Comparison of ENCODE assay signal across 1 cellular context in genomic region chr7:100407285-100408180, GRCh38.
A peak's percentile ranks its signal among the peaks of the same experiment; 100 is the strongest.
TF ChIP-seq lines count a peak whose summit lies in the region.

No MANE protein-coding gene starts in this region.

TF ChIP-seq in GM12878, 131 proteins besides CTCF, POLR2A, EP300 and RAD21 (continues in another document):
- 0 out of 4 replicates have a peak, but pooled peaks of 1 of the 2 experiments have one; percentile 33 for TF ChIP-seq BHLHE40 (IDR thresholded peaks at IDR 0.05; ENCODE audit: borderline replicate concordance in 1 of 2, low read depth in 2 of 2, low read length in 1 of 2)
- TF ChIP-seq TCF3 (IDR thresholded peaks at IDR 0.05; ENCODE audit: borderline replicate concordance, insufficient read depth, low read depth, low read length): no peak
- no peak for TF ChIP-seq SIX5 (IDR thresholded peaks at IDR 0.05; ENCODE audit: low read depth, low read length, severe bottlenecking)
- TF ChIP-seq IKZF2 (IDR thresholded peaks at IDR 0.05): no peak; a peak in 2 of 4 replicates
- no peak for TF ChIP-seq CUX1 (IDR thresholded peaks at IDR 0.05; ENCODE audit: insufficient replicate concordance, low read depth, low read length)
- peak; percentile 67; the same call in 1 of the 2 replicates for TF ChIP-seq ZNF384 (IDR thresholded peaks at IDR 0.05; ENCODE audit: borderline replicate concordance, low read depth, low read length)
- TF ChIP-seq CHD1 (IDR thresholded peaks at IDR 0.05; ENCODE audit: low read depth, low read length): no peak
- TF ChIP-seq DPF2 (IDR thresholded peaks at IDR 0.05): peak; percentile 45; the same call in 1 of the 2 replicates
- TF ChIP-seq RB1 (IDR thresholded peaks at IDR 0.05; ENCODE audit: borderline replicate concordance): peak; percentile 24; the same call in 1 of the 2 replicates
- no peak for TF ChIP-seq CEBPZ (IDR thresholded peaks at IDR 0.05; ENCODE audit: low read depth, low read length)
- TF ChIP-seq E4F1 (IDR thresholded peaks at IDR 0.05; ENCODE audit: borderline replicate concordance, partially characterized antibody): no peak
- no peak for TF ChIP-seq SMAD5 (IDR thresholded peaks at IDR 0.05; ENCODE audit: low read depth)
- no peak for TF ChIP-seq SPI1 (IDR thresholded peaks at IDR 0.05; ENCODE audit: borderline replicate concordance, insufficient read depth, low read depth, low read length)
- TF ChIP-seq BRCA1 (IDR thresholded peaks at IDR 0.05; ENCODE audit: low read depth, low read length): no peak
- no peak for TF ChIP-seq NR2F1 (conservative IDR thresholded peaks at IDR 0.05)
- TF ChIP-seq PKNOX1 (IDR thresholded peaks at IDR 0.05): no peak; the same call in 1 of the 2 replicates
- TF ChIP-seq MAX (IDR thresholded peaks at IDR 0.05; ENCODE audit: low read depth, low read length): no peak
- peak; percentile 22; the same call in 1 of the 2 replicates for TF ChIP-seq RELB (IDR thresholded peaks at IDR 0.05; ENCODE audit: low read depth)
- TF ChIP-seq PAX8 (IDR thresholded peaks at IDR 0.05): no peak
- no peak for TF ChIP-seq KLF5 (IDR thresholded peaks at IDR 0.05; ENCODE audit: partially characterized antibody)
- TF ChIP-seq JUND (IDR thresholded peaks at IDR 0.05; ENCODE audit: low read depth, low read length): no peak
- TF ChIP-seq BACH1 (IDR thresholded peaks at IDR 0.05; ENCODE audit: borderline replicate concordance): no peak
- no peak for TF ChIP-seq RFX5 (IDR thresholded peaks at IDR 0.05; ENCODE audit: low read depth, low read length)
- no peak for TF ChIP-seq POU2F2 (IDR thresholded peaks at IDR 0.05; ENCODE audit: borderline replicate concordance, low read depth, low read length)
- TF ChIP-seq BCL11A (IDR thresholded peaks at IDR 0.05; ENCODE audit: low read depth, low read length): no peak
- 0 out of 2 replicates have a peak, but pooled peaks have one; percentile 18 for TF ChIP-seq YY1 (IDR thresholded peaks at IDR 0.05; ENCODE audit: low read depth, low read length)
- TF ChIP-seq CREM (IDR thresholded peaks at IDR 0.05; ENCODE audit: low read depth): no peak
- TF ChIP-seq NR2C2 (IDR thresholded peaks at IDR 0.05; ENCODE audit: borderline replicate concordance, control insufficient read depth, insufficient read length, low read depth): no peak
- no peak for TF ChIP-seq CHD2 (IDR thresholded peaks at IDR 0.05; ENCODE audit: borderline replicate concordance, low read depth, low read length)
- no peak for TF ChIP-seq ESRRA (IDR thresholded peaks at IDR 0.05; ENCODE audit: low read length)
- TF ChIP-seq E2F8 (IDR thresholded peaks at IDR 0.05; ENCODE audit: low read depth, partially characterized antibody): no peak
- no peak for TF ChIP-seq PML (IDR thresholded peaks at IDR 0.05; ENCODE audit: low read length)
- TF ChIP-seq ATF2 (IDR thresholded peaks at IDR 0.05; ENCODE audit: low read length): no peak
- TF ChIP-seq ZZZ3 (IDR thresholded peaks at IDR 0.05; ENCODE audit: control insufficient read depth, insufficient read length, low read depth): no peak
- TF ChIP-seq NRF1 (conservative IDR thresholded peaks at IDR 0.05; ENCODE audit: low read depth, low read length): no peak
- TF ChIP-seq MLLT1 (IDR thresholded peaks at IDR 0.05): peak; percentile 35; the same call in 1 of the 2 replicates
- peak; percentile 63; the same call in 1 of the 2 replicates for TF ChIP-seq NBN (IDR thresholded peaks at IDR 0.05)
- TF ChIP-seq WRNIP1 (IDR thresholded peaks at IDR 0.05; ENCODE audit: borderline replicate concordance, low read depth, low read length): no peak
- 0 out of 2 replicates have a peak, but pooled peaks have one; percentile 45 for TF ChIP-seq IKZF1 (conservative IDR thresholded peaks at IDR 0.05)
- no peak for TF ChIP-seq KDM1A (IDR thresholded peaks at IDR 0.05; ENCODE audit: borderline replicate concordance)
